ENCODE assay signal across 9 cellular contexts in the genomic region with DNA sequence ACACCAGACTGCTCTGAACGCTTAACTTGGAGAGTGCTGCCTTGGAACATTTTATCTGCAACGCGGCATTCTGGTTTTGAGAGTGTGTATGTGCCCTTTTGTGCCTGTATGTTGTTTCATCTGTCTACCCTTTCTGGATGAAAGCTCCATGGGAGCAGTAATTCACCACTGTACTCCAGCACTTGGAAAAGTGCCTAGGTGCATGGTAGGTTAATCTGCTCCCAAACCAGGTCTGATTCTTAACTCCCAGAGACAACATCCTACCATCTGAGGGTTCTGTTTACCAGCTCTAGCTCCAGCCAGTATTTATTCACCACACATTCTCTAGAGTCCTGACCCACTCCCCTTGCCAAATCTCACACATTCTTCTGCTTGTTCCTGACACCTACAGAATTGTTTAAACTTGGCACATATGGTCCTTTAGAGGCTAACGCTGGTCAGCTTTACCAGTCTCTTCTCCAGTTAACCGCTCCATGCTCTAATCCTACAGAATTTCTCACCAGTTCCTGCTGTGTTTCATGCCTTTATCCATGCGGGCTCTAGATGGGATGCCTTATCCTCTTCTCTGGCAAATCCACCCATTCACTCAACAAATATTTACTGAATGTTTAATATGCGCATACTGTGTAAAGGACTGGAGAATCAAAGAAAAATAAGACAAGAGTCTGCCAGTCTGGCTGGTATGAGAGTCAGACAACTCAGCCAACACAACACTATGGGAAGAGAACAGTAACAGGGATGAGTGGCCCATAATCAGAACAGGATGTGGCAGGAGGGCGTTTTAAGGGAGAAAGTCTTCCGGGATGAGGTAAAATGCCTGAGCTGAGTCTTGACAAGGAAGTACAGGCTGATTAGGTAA. TPM values are rescaled to one million over a fixed set of nuclear protein-coding genes. Genes with fewer than 3 reads are reported as not detected.
DNase-seq lines count a peak whose midpoint lies in the region; ATAC-seq and TF ChIP-seq lines count a peak whose summit lies in the region.
"Had no signal": no experiment of that assay in that cellular context is flagged by ENCODE, and none has a peak within 500 bp of the region (broad histone marks: within the 10 kb centered on the region; RNA-seq: fewer than 3 reads in every experiment).

No MANE protein-coding gene starts in this region.

- intact Hi-C loops in activated naive CD4-positive, alpha-beta T cell treated with anti-CD3 and anti-CD28 coated beads for 36 hours (cut with micrococcal nuclease), result no loop called here

- CTCF ChIA-PET in activated naive CD4-positive, alpha-beta T cell treated with anti-CD3 and anti-CD28 coated beads for 36 hours (lab: Charles Lee), result no interaction called here

- no peaks in the 10 kb centered on the region for H3K9me3 ChIP-seq in cardiac muscle cell (ENCODE audit: low read depth)
- no peaks in the 10 kb centered on the region for H3K9me3 ChIP-seq in stomach smooth muscle (ENCODE audit: control insufficient read depth in 2 of 2, low read length in 2 of 2)

- no peak overlapping the region for H3K4me3 Mint-ChIP-seq in activated naive CD4-positive, alpha-beta T cell treated with anti-CD3 and anti-CD28 coated beads for 36 hours

- H3K4me1 ChIP-seq in cardiac muscle cell (ENCODE audit: low read depth) (peaks cover 80% of the 10 kb centered on the region), stomach smooth muscle (ENCODE audit: control insufficient read depth, insufficient read depth, low read length) (peaks cover 7% of the 10 kb centered on the region)

- no peak for ATAC-seq in activated CD4-positive, CD25-positive, alpha-beta regulatory T cell treated with anti-CD3 and anti-CD28 coated beads, Interleukin-2, amount 50 U/mL, for 24 hours

- peak overlapping the region; percentile 43 for H3K27ac ChIP-seq in VCaP
- peak overlapping the region; percentile 95 for H3K27ac ChIP-seq in cardiac muscle cell
- H3K27ac ChIP-seq in stomach smooth muscle (ENCODE audit: low read length), result peak overlapping the region; percentile 38

- H3K9me3 Mint-ChIP-seq in activated naive CD4-positive, alpha-beta T cell treated with anti-CD3 and anti-CD28 coated beads for 36 hours, result no peaks in the 10 kb centered on the region

- peaks cover 21% of the 10 kb centered on the region for H3K4me1 Mint-ChIP-seq in activated naive CD4-positive, alpha-beta T cell treated with anti-CD3 and anti-CD28 coated beads for 36 hours (ENCODE audit: low read depth)

- H3K27me3 Mint-ChIP-seq in activated naive CD4-positive, alpha-beta T cell treated with anti-CD3 and anti-CD28 coated beads for 36 hours (ENCODE audit: low read depth), result no peaks in the 10 kb centered on the region

- H3K36me3 ChIP-seq in cardiac muscle cell (no peaks in the 10 kb centered on the region), stomach smooth muscle (ENCODE audit: control insufficient read depth in 2 of 2, insufficient read depth in 2 of 2, low read length in 2 of 2) (no peaks in the 10 kb centered on the region)

- no peak overlapping the region for H3K4me3 ChIP-seq in cardiac muscle cell
- peak overlapping the region in 1 of 2 donors; percentile 10 for H3K4me3 ChIP-seq in stomach smooth muscle (ENCODE audit: low read length in 2 of 2)

- H3K27me3 ChIP-seq in cardiac muscle cell, result no peaks in the 10 kb centered on the region
- no peaks in the 10 kb centered on the region for H3K27me3 ChIP-seq in stomach smooth muscle (ENCODE audit: control insufficient read depth in 1 of 2, insufficient read depth in 2 of 2, low read length in 2 of 2)

- H3K27ac Mint-ChIP-seq in activated naive CD4-positive, alpha-beta T cell treated with anti-CD3 and anti-CD28 coated beads for 36 hours, result peak overlapping the region; percentile 14

- TF ChIP-seq CTCF in VCaP (conservative IDR thresholded peaks at IDR 0.05) (no peak), cardiac muscle cell (IDR thresholded peaks at IDR 0.05; ENCODE audit: low read depth, low read length) (no peak)

- peaks cover 20% of the 10 kb centered on the region for H3K36me3 Mint-ChIP-seq in activated naive CD4-positive, alpha-beta T cell treated with anti-CD3 and anti-CD28 coated beads for 36 hours (ENCODE audit: low read depth)

- no peak for DNase-seq in activated naive CD4-positive, alpha-beta T cell treated with anti-CD3 and anti-CD28 coated beads for 36 hours
- no peak for DNase-seq in activated naive CD4-positive, alpha-beta T cell (lab: John Stamatoyannopoulos, UW)
- DNase-seq in cardiac muscle cell (ENCODE audit: low read depth in 1 of 2, low spot score in 1 of 2) (peak; percentile 56 to 57), RKO (ENCODE audit: low spot score) (no peak), iPS-NIHi11 (ENCODE audit: low spot score) (no peak)
- DNase-seq: activated T-cell treated with anti-CD3 and anti-CD28 coated beads for 4 hours had no signal

- H3K9ac ChIP-seq in stomach smooth muscle (ENCODE audit: low read length in 2 of 2), result no peak overlapping the region

RNA-seq across cellular contexts. Expression of gene MTPN, which starts 46.4 kb away (rescaled TPM):
- total RNA-seq in activated naive CD4-positive, alpha-beta T cell treated with anti-CD3 and anti-CD28 coated beads for 36 hours, result 100 to 1,000 TPM; 106 to 108 TPM
- 110 and 141 TPM in 2 replicates for total RNA-seq in cardiac muscle cell
- polyA plus RNA-seq in cardiac muscle cell, result 79.0 and 86.1 TPM in 2 replicates

Comparison
In these comparisons a context has a peak if more than half of its experiments do, and no peak if none do; other contexts are left out.
1. DNase-seq: peak in cardiac muscle cell (2 of 2); none in activated naive CD4-positive, alpha-beta T cell treated with anti-CD3 and anti-CD28 coated beads for 36 hours (single experiment), activated naive CD4-positive, alpha-beta T cell (0 of 4), RKO (single experiment) and iPS-NIHi11 (single experiment).
2. H3K27ac ChIP-seq: peak in every context shown above with its lines; median percentile 95 in cardiac muscle cell; 43 in VCaP; 38 in stomach smooth muscle.